1 cellular context compared by ENCODE assay signal in genomic region chr6:15457903-15458530, GRCh38.
TF ChIP-seq lines count a peak whose summit lies in the region.

No MANE protein-coding gene starts in this region.

TF ChIP-seq in GM12878, 131 proteins besides CTCF, POLR2A, EP300 and RAD21 (continued from another document):
- TF ChIP-seq, protein P1, sequence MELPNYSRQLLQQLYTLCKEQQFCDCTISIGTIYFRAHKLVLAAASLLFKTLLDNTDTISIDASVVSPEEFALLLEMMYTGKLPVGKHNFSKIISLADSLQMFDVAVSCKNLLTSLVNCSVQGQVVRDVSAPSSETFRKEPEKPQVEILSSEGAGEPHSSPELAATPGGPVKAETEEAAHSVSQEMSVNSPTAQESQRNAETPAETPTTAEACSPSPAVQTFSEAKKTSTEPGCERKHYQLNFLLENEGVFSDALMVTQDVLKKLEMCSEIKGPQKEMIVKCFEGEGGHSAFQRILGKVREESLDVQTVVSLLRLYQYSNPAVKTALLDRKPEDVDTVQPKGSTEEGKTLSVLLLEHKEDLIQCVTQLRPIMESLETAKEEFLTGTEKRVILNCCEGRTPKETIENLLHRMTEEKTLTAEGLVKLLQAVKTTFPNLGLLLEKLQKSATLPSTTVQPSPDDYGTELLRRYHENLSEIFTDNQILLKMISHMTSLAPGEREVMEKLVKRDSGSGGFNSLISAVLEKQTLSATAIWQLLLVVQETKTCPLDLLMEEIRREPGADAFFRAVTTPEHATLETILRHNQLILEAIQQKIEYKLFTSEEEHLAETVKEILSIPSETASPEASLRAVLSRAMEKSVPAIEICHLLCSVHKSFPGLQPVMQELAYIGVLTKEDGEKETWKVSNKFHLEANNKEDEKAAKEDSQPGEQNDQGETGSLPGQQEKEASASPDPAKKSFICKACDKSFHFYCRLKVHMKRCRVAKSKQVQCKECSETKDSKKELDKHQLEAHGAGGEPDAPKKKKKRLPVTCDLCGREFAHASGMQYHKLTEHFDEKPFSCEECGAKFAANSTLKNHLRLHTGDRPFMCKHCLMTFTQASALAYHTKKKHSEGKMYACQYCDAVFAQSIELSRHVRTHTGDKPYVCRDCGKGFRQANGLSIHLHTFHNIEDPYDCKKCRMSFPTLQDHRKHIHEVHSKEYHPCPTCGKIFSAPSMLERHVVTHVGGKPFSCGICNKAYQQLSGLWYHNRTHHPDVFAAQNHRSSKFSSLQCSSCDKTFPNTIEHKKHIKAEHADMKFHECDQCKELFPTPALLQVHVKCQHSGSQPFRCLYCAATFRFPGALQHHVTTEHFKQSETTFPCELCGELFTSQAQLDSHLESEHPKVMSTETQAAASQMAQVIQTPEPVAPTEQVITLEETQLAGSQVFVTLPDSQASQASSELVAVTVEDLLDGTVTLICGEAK (IDR thresholded peaks at IDR 0.05; ENCODE audit: borderline replicate concordance) = no peak
- TF ChIP-seq MEF2A (IDR thresholded peaks at IDR 0.05; ENCODE audit: insufficient read depth, low read depth, low read length) (no peak), STAT1 (conservative IDR thresholded peaks at IDR 0.05) (no peak), E2F4 (IDR thresholded peaks at IDR 0.05; ENCODE audit: low read depth, low read length) (no peak)
